1 cellular context compared by ENCODE assay signal in the genomic region with DNA sequence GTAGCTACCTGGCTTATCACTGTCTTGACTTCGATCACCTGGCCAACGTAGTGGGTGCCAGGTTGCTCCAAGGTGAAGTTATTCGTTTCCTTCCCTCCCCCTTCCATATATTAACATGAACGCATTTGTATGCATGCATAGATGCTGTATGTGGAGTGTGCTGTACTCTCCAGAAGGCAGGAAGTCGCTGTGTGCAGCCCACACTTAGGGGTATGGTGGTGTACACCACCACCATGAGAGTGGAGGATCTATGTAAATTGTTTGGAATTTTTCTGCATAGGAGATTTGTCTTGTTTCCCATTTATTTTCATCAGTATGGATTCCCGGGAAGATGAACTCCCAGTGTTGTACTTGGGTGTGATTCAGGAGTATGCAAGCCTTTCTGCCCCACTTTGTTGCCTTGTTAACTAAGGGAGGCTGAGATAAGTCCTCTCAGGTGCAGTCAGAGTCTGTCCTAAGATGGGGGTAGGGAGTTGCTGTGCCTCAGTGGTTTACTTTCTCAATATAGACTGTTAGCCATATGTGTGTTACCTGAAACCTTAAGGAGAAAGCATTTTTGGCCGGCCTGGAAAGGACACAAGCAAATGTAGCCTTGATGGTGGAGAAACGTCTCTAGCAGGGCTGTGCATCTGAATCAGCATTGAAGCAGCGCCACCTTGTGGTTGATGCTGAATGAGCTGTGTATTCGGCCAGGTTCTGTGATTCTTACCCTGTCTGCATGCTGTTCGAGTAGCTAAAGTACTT.
TF ChIP-seq lines count a peak whose summit lies in the region.

No MANE protein-coding gene starts in this region.

TF ChIP-seq in K562, 482 proteins besides CTCF, POLR2A, EP300 and RAD21 (continued from another document):
- TF ChIP-seq, protein P1, sequence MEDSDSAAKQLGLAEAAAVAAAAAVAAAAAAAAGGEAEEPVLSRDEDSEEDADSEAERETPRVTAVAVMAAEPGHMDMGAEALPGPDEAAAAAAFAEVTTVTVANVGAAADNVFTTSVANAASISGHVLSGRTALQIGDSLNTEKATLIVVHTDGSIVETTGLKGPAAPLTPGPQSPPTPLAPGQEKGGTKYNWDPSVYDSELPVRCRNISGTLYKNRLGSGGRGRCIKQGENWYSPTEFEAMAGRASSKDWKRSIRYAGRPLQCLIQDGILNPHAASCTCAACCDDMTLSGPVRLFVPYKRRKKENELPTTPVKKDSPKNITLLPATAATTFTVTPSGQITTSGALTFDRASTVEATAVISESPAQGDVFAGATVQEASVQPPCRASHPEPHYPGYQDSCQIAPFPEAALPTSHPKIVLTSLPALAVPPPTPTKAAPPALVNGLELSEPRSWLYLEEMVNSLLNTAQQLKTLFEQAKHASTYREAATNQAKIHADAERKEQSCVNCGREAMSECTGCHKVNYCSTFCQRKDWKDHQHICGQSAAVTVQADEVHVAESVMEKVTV (CRISPR knock-in tag; IDR thresholded peaks at IDR 0.05), result peak; percentile 89
- 0 out of 2 replicates have a peak, but pooled peaks have one; percentile 0 for TF ChIP-seq BACH1 (tag; IDR thresholded peaks at IDR 0.05)
- 0 out of 2 replicates have a peak, but pooled peaks have one; percentile 22 for TF ChIP-seq BHLHE40 (IDR thresholded peaks at IDR 0.05; ENCODE audit: low read length)
- TF ChIP-seq RCOR1 (IDR thresholded peaks at IDR 0.05; ENCODE audit: borderline replicate concordance in 1 of 2, low read depth in 2 of 2, low read length in 2 of 2), result peak in 1 of 2 experiments; percentile 40; a peak in 1 of 4 replicates
- TF ChIP-seq JUN (IDR thresholded peaks at IDR 0.05; ENCODE audit: borderline replicate concordance, low read depth, low read length), result 0 out of 2 replicates have a peak, but pooled peaks have one; percentile 13
- TF ChIP-seq JUN (CRISPR knock-in tag; IDR thresholded peaks at IDR 0.05; ENCODE audit: borderline replicate concordance), result no peak
- 0 out of 2 replicates have a peak, but pooled peaks have one; percentile 15 for TF ChIP-seq GABPB1 (CRISPR knock-in tag; IDR thresholded peaks at IDR 0.05)
- TF ChIP-seq KDM4B (IDR thresholded peaks at IDR 0.05; ENCODE audit: borderline replicate concordance in 2 of 2, low read depth in 1 of 2), result no peak
- TF ChIP-seq, protein P2, sequence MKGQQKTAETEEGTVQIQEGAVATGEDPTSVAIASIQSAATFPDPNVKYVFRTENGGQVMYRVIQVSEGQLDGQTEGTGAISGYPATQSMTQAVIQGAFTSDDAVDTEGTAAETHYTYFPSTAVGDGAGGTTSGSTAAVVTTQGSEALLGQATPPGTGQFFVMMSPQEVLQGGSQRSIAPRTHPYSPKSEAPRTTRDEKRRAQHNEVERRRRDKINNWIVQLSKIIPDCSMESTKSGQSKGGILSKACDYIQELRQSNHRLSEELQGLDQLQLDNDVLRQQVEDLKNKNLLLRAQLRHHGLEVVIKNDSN (CRISPR knock-in tag; IDR thresholded peaks at IDR 0.05), result no peak
- TF ChIP-seq POLR2AphosphoS5 (IDR thresholded peaks at IDR 0.05; ENCODE audit: control insufficient read depth, insufficient read depth, low read depth, low read length), result no peak
- TF ChIP-seq SOX6 (IDR thresholded peaks at IDR 0.05), result 0 out of 2 replicates have a peak, but pooled peaks have one; percentile 8
- TF ChIP-seq MAFG (tag; conservative IDR thresholded peaks at IDR 0.05), result no peak
- peak in 1 of 2 experiments; percentile 55; a peak in 2 of 4 replicates for TF ChIP-seq MAZ (CRISPR knock-in tag; conservative IDR thresholded peaks at IDR 0.05 in 1 of 2, IDR thresholded peaks at IDR 0.05 in 1 of 2)
- TF ChIP-seq XRCC5 (IDR thresholded peaks at IDR 0.05; ENCODE audit: low read depth, low read length), result peak; percentile 70; the same call in 1 of the 2 replicates
